In the genomic region with DNA sequence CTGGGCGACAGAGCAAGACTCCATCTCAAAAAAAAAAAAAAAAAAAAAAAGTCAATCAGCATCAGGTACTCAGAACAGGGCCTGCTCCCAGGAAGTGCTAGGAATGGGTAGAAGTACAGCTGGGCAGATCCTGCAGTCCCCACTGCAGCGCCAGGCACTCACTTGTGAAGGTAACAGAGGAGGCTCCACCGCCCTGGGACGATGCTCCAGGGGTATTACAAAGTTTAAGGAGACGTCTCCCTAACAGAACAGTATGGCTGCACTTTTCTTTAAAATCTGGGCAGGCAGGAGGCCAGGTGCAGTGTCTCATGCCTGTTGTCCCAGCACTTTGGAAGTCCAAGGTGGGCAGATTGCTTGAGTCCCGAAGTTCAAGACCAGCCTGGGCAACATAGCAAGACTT, we compare ENCODE assay signal across 20 cellular contexts.
"Had no signal": no experiment of that assay in that cellular context is flagged by ENCODE, and none has a peak within 500 bp of the region (broad histone marks: within the 10 kb centered on the region; RNA-seq: fewer than 3 reads in every experiment).

No MANE protein-coding gene starts in this region.

- H3K36me3 ChIP-seq: neural progenitor cell, prostate gland, tibial artery had no signal

- H3K9me3 ChIP-seq: prostate gland, testis, tibial artery had no signal

- H3K27me3 ChIP-seq: neural progenitor cell, testis had no signal

- H3K4me3 ChIP-seq: lung, neural progenitor cell, prostate gland, testis, tibial artery had no signal

- H3K4me1 ChIP-seq: prostate gland, testis, tibial artery had no signal

- H3K27ac ChIP-seq: neural progenitor cell, prostate gland, testis, tibial artery had no signal

- ATAC-seq: effector memory CD8-positive, alpha-beta T cell; naive thymus-derived CD4-positive, alpha-beta T cell; right cardiac atrium; stimulated activated effector memory CD8-positive, alpha-beta T cell treated with anti-CD3 and anti-CD28 coated beads, Interleukin-12 subunit alpha, Interleukin-12 subunit beta, amount 100 ng/mL, for 72 hours had no signal

- DNase-seq: cortex of kidney; effector memory CD8-positive, alpha-beta T cell; hypothalamus; immature natural killer cell; mesenchymal stem cell; midbrain; naive thymus-derived CD4-positive, alpha-beta T cell; right cardiac atrium; small intestine; stimulated activated CD4-positive, alpha-beta T cell treated with anti-CD3 and anti-CD28 coated beads, Interleukin-12 subunit alpha, Interleukin-12 subunit beta, amount 100 ng/mL, for 4 hours; stimulated activated CD4-positive, alpha-beta T cell treated with anti-CD3 and anti-CD28 coated beads, Interleukin-2, amount 100 ng/mL, for 24 hours; stimulated activated CD4-positive, alpha-beta T cell treated with anti-CD3 and anti-CD28 coated beads, Interleukin-4, amount 100 ng/mL, for 24 hours; stimulated activated naive CD4-positive, alpha-beta T cell treated with Interleukin-2 at 50 U/mL for 16 hours; substantia nigra; testis had no signal
